In genomic region chr2:127560201-127560928, GRCh38 we compare ENCODE assay signal across 14 cellular contexts. TPM values are rescaled to one million over a fixed set of nuclear protein-coding genes. Genes with fewer than 3 reads are reported as not detected.
DNase-seq lines count a peak whose midpoint lies in the region; ATAC-seq and TF ChIP-seq lines count a peak whose summit lies in the region.
"Had no signal": no experiment of that assay in that cellular context is flagged by ENCODE, and none has a peak within 500 bp of the region (broad histone marks: within the 10 kb centered on the region; RNA-seq: fewer than 3 reads in every experiment).

No MANE protein-coding gene starts in this region.

- H3K4me3 ChIP-seq in NT2/D1 (ENCODE audit: insufficient read length, low read depth) (no peak overlapping the region), foreskin fibroblast (ENCODE audit: low read depth in 1 of 2, low read length in 2 of 2) (no peak overlapping the region), gastrocnemius medialis (no peak overlapping the region), HAP-1 (no peak overlapping the region)
- H3K4me3 ChIP-seq: SK-N-MC had no signal

- peak overlapping the region; percentile 17 for H3K9ac ChIP-seq in NT2/D1 (ENCODE audit: insufficient read length, low read depth)

- TF ChIP-seq CTCF in foreskin fibroblast (IDR thresholded peaks at IDR 0.05; ENCODE audit: low read depth, low read length) (no peak), gastrocnemius medialis (IDR thresholded peaks at IDR 0.05 in 4 of 5, conservative IDR thresholded peaks at IDR 0.05 in 1 of 5) (peak in 1 of 5 experiments; percentile 31)

- H3K4me1 ChIP-seq in NT2/D1 (ENCODE audit: insufficient read depth, insufficient read length) (peaks cover 6% of the 10 kb centered on the region), gastrocnemius medialis (peaks cover 0 to 7% of the 10 kb centered on the region in 2 donors), HAP-1 (no peaks in the 10 kb centered on the region)

- H3K27ac ChIP-seq in gastrocnemius medialis: no peak overlapping the region
- H3K27ac ChIP-seq: SK-N-MC had no signal

- intact Hi-C loops in gastrocnemius medialis (cut with DNase I; ENCODE audit: low total_unique reads): no loop called here

- in situ Hi-C loops in gastrocnemius medialis (cut with MboI; ENCODE audit: low sequenced_read_pairs in 4 of 4): no loop called here
- in situ Hi-C loops in HAP-1 (cut with MboI; ENCODE audit: low sequenced_read_pairs): no loop called here

- ATAC-seq in gastrocnemius medialis: peak; percentile 62 to 65
- ATAC-seq in GM21576 (IDR thresholded peaks at IDR 0.05; ENCODE audit: unreplicated experiment): no peak

- H3K9me3 ChIP-seq in NT2/D1 (ENCODE audit: insufficient read depth, low read length) (peaks cover 8% of the 10 kb centered on the region; the same call in 1 of the 2 replicates), gastrocnemius medialis (no peaks in the 10 kb centered on the region), HAP-1 (0 out of 2 replicates have a peak, but pooled peaks cover 3% of the 10 kb centered on the region)

- H3K27me3 ChIP-seq in NT2/D1 (ENCODE audit: insufficient read depth, insufficient read length) (no peaks in the 10 kb centered on the region), gastrocnemius medialis (no peaks in the 10 kb centered on the region), HAP-1 (ENCODE audit: low read depth) (no peaks in the 10 kb centered on the region; the same call in 1 of the 2 replicates)

- no peak for TF ChIP-seq POLR2A in gastrocnemius medialis (IDR thresholded peaks at IDR 0.05)

- peak; percentile 76 for DNase-seq in CD1c-positive myeloid dendritic cell (ENCODE audit: extremely low spot score)
- no peak for DNase-seq in NT2/D1 (ENCODE audit: low read depth, low spot score)
- DNase-seq in foreskin fibroblast: peak; percentile 3 to 35
- no peak for DNase-seq in gastrocnemius medialis
- DNase-seq in SIG-M5 (lab: John Stamatoyannopoulos, UW): no peak
- no peak for DNase-seq in HAP-1 (ENCODE audit: low spot score in 2 of 2)
- no peak for DNase-seq in mucosa of gallbladder (ENCODE audit: low spot score)
- DNase-seq: activated naive CD8-positive, alpha-beta T cell treated with anti-CD3 and anti-CD28 coated beads for 36 hours; CD4-positive, alpha-beta T cell; H7; NCI-H2081 had no signal

- H3K36me3 ChIP-seq in NT2/D1 (ENCODE audit: insufficient read depth, insufficient read length, low read length) (no peaks in the 10 kb centered on the region), gastrocnemius medialis (no peaks in the 10 kb centered on the region), HAP-1 (replicated peaks) (no peaks in the 10 kb centered on the region)

RNA-seq across cellular contexts. Expression of gene MYO7B, which starts 24.9 kb away (rescaled TPM):
- total RNA-seq in gastrocnemius medialis: under 1 TPM in 3 of 4 donors, not detected in 1; 0.07 to 0.83 (median 0.51) TPM
- 125 TPM for total RNA-seq in mucosa of gallbladder
- total RNA-seq: H7, progenitor cell of endocrine pancreas had no signal

RNA-seq across cellular contexts. Expression of gene IWS1, which starts 34.1 kb away (rescaled TPM):
- total RNA-seq in gastrocnemius medialis (10 to 100 TPM; 50.5 to 77.0 (median 65.3) TPM), mucosa of gallbladder (37.7 TPM)

Comparison
In these comparisons a context has a peak if more than half of its experiments do, and no peak if none do; other contexts are left out.
1. DNase-seq: peak in CD1c-positive myeloid dendritic cell (single experiment) and foreskin fibroblast (2 of 2); none in NT2/D1 (single experiment), gastrocnemius medialis (0 of 2), SIG-M5 (single experiment), HAP-1 (0 of 2) and mucosa of gallbladder (single experiment).
2. RNA of gene MYO7B, which starts 24.9 kb away (total RNA-seq): 125 TPM in mucosa of gallbladder (single experiment); 0.07 to 0.83 TPM in gastrocnemius medialis; every median in the first group is over 10 times any median in the second.